In genomic region chr9:103397868-103398600, GRCh38 we compare ENCODE assay signal across 8 cellular contexts.
A peak's percentile ranks its signal among the peaks of the same experiment; 100 is the strongest.
DNase-seq lines count a peak whose midpoint lies in the region; ATAC-seq and TF ChIP-seq lines count a peak whose summit lies in the region.

No MANE protein-coding gene starts in this region.

- no peak overlapping the region for H3K9ac ChIP-seq in Loucy (ENCODE audit: low read depth, low read length, poor library complexity, severe bottlenecking)

- H3K9me3 Mint-ChIP-seq in neural crest cell: peaks cover 3% of the 10 kb centered on the region

- H3K4me3 Mint-ChIP-seq in neural crest cell: no peak overlapping the region

- H3K36me3 Mint-ChIP-seq in neural crest cell (ENCODE audit: low read depth): no peaks in the 10 kb centered on the region

- H4K20me1 ChIP-seq in Loucy (ENCODE audit: insufficient read depth, low read length, poor library complexity, severe bottlenecking): no peaks in the 10 kb centered on the region

- no peaks in the 10 kb centered on the region for H3K4me1 Mint-ChIP-seq in neural crest cell

- no peak for TF ChIP-seq POLR2A in erythroblast (IDR thresholded peaks at IDR 0.05; ENCODE audit: low read length)

- no peaks in the 10 kb centered on the region for H3K9me2 ChIP-seq in Loucy (replicated peaks; ENCODE audit: low read depth, low read length)

- no peak overlapping the region for H2AFZ ChIP-seq in Loucy (ENCODE audit: low read length)

- no peaks in the 10 kb centered on the region for H3K79me2 ChIP-seq in Loucy (ENCODE audit: insufficient read depth, low read length)

- no peak for DNase-seq in AG09309 (ENCODE audit: low read depth)
- DNase-seq in GM13977 (ENCODE audit: low spot score): peak; percentile 43
- peak; percentile 70 for DNase-seq in SK-MEL-5 (ENCODE audit: low read depth, low spot score)
- DNase-seq in erythroblast (lab: John Stamatoyannopoulos, UW): peak; percentile 23 to 52
- peak; percentile 6 for DNase-seq in neural crest cell (ENCODE audit: low read depth, low spot score)
- no peak for DNase-seq in activated effector memory CD4-positive, alpha-beta T cell treated with anti-CD3 and anti-CD28 coated beads, Interleukin-2, amount 50 U/mL, for 16 hours

- no peak overlapping the region for H3K27ac Mint-ChIP-seq in neural crest cell (ENCODE audit: unreplicated experiment)

- no peaks in the 10 kb centered on the region for H3K4me1 ChIP-seq in Loucy (ENCODE audit: insufficient read depth, low read length, poor library complexity, severe bottlenecking)

- peak; percentile 98 for ATAC-seq in HG02610 (IDR thresholded peaks at IDR 0.05; ENCODE audit: unreplicated experiment)

- no peaks in the 10 kb centered on the region for H3K9me3 ChIP-seq in Loucy (ENCODE audit: insufficient read depth, low read depth, low read length)

- no peaks in the 10 kb centered on the region for H3F3A ChIP-seq in Loucy (ENCODE audit: low read depth)

- no peak overlapping the region for H3K4me3 ChIP-seq in AG09309 (ENCODE audit: control insufficient read depth, low read depth, low read length)
- no peak overlapping the region for H3K4me3 ChIP-seq in Loucy (ENCODE audit: low read length, poor library complexity, severe bottlenecking)

- H3K4me2 ChIP-seq in Loucy (ENCODE audit: low read depth, low read length, poor library complexity, severe bottlenecking): no peak overlapping the region

- H3K27me3 Mint-ChIP-seq in neural crest cell (ENCODE audit: low read depth): peaks cover 2% of the 10 kb centered on the region

- H3K27me3 ChIP-seq in Loucy (ENCODE audit: insufficient read depth, low read length, poor library complexity, severe bottlenecking): no peaks in the 10 kb centered on the region

- in situ Hi-C loops in GM13977 (cut with MboI; ENCODE audit: low pct_unique_long_range_greater_than_20kb, low sequenced_read_pairs, unreplicated experiment): no loop called here
- in situ Hi-C loops in SK-MEL-5 (cut with HindIII; ENCODE audit: low pct_unique_long_range_greater_than_20kb, low sequenced_read_pairs): no loop called here

- no peaks in the 10 kb centered on the region for H3K36me3 ChIP-seq in Loucy (ENCODE audit: insufficient read depth, low read length)

- TF ChIP-seq CTCF in AG09309 (IDR thresholded peaks at IDR 0.05; ENCODE audit: control insufficient read depth, insufficient read depth, low read depth, low read length, missing control alignments) (peak; percentile 22), GM13977 (IDR thresholded peaks at IDR 0.05; ENCODE audit: extremely low read depth, insufficient read depth, missing control alignments) (peak; percentile 78), Loucy (conservative IDR thresholded peaks at IDR 0.05; ENCODE audit: low read length) (peak; percentile 77), neural crest cell (conservative IDR thresholded peaks at IDR 0.05) (peak; percentile 75)

Comparison
In these comparisons a context has a peak if more than half of its experiments do, and no peak if none do; other contexts are left out.
1. DNase-seq: peak in GM13977 (single experiment), SK-MEL-5 (single experiment), erythroblast (2 of 2) and neural crest cell (single experiment); none in AG09309 (single experiment) and activated effector memory CD4-positive, alpha-beta T cell treated with anti-CD3 and anti-CD28 coated beads, Interleukin-2, amount 50 U/mL, for 16 hours (single experiment).
2. CTCF ChIP-seq: peak in every context shown above with its lines; median percentile 78 in GM13977; 77 in Loucy; 75 in neural crest cell; 22 in AG09309.